ENCODE assay signal across 28 cellular contexts in genomic region chr13:66364346-66364745, GRCh38.
"Had no signal": no experiment of that assay in that cellular context is flagged by ENCODE, and none has a peak within 500 bp of the region (broad histone marks: within the 10 kb centered on the region; RNA-seq: fewer than 3 reads in every experiment).

No MANE protein-coding gene starts in this region.

- H3K4me1 ChIP-seq: ascending aorta had no signal

- H3K4me3 ChIP-seq: ascending aorta, cardiac muscle cell had no signal

- H3K27me3 ChIP-seq: ascending aorta, cardiac muscle cell had no signal

- H3K9me3 ChIP-seq: ascending aorta had no signal

- ATAC-seq: activated CD8-positive, alpha-beta memory T cell treated with anti-CD3 and anti-CD28 coated beads, Interleukin-2, amount 10 ng/mL, durations not matched to agents 7 days and 5 days; activated CD8-positive, alpha-beta T cell treated with anti-CD3 and anti-CD28 coated beads, Interleukin-2, amount 10 ng/mL, durations not matched to agents 7 days and 5 days; activated naive CD8-positive, alpha-beta T cell treated with anti-CD3 and anti-CD28 coated beads, Interleukin-2, amount 50 U/mL, for 24 hours; T-cell; T-helper 17 cell had no signal

- H3K27ac ChIP-seq: ascending aorta, cardiac muscle cell, VCaP had no signal

- DNase-seq: activated B cell treated with CpG ODN at 0.5 μM for 24 hours; activated CD4-positive, alpha-beta memory T cell treated with anti-CD3 and anti-CD28 coated beads for 36 hours; activated CD4-positive, alpha-beta T cell treated with anti-CD3 and anti-CD28 coated beads for 4 hours; activated CD4-positive, alpha-beta T cell treated with anti-CD3 and anti-CD28 coated beads, Interleukin-2, amount 10 ng/mL, durations not matched to agents 24 days and 14 days; activated CD4-positive, alpha-beta T cell treated with anti-CD3 and anti-CD28 coated beads, Interleukin-2, amount 50 U/mL, for 1 hour; activated CD4-positive, alpha-beta T cell treated with anti-CD3 and anti-CD28 coated beads, Interleukin-2, amount 50 U/mL, for 4 hours; activated CD4-positive, CD25-positive, alpha-beta regulatory T cell treated with anti-CD3 and anti-CD28 coated beads, Interleukin-2, amount 50 U/mL, for 72 hours; activated CD8-positive, alpha-beta memory T cell treated with anti-CD3 and anti-CD28 coated beads for 24 hours; activated CD8-positive, alpha-beta memory T cell treated with anti-CD3 and anti-CD28 coated beads, Interleukin-2, amount 10 ng/mL, durations not matched to agents 7 days and 5 days; activated CD8-positive, alpha-beta memory T cell treated with anti-CD3 and anti-CD28 coated beads, Interleukin-2, amount 50 U/mL, for 48 hours; activated CD8-positive, alpha-beta T cell treated with anti-CD3 and anti-CD28 coated beads, Interleukin-2, amount 10 ng/mL, durations not matched to agents 7 days and 5 days; activated effector memory CD4-positive, alpha-beta T cell treated with Interleukin-2 at 50 U/mL for 16 hours; activated gamma-delta T cell; activated naive CD4-positive, alpha-beta T cell treated with anti-CD3 and anti-CD28 coated beads, Interleukin-2, amount 10 ng/mL, durations not matched to agents 7 days and 5 days; activated naive CD4-positive, alpha-beta T cell treated with Interleukin-2 at 50 U/mL for 16 hours; activated naive CD8-positive, alpha-beta T cell treated with anti-CD3 and anti-CD28 coated beads, Interleukin-2, amount 10 ng/mL, durations not matched to agents 7 days and 5 days; activated naive CD8-positive, alpha-beta T cell treated with anti-CD3 and anti-CD28 coated beads, Interleukin-2, amount 50 U/mL, for 24 hours; activated T-cell treated with anti-CD3 and anti-CD28 coated beads, Interleukin-2, amount 50 U/mL, for 24 hours; activated T-cell treated with anti-CD3 and anti-CD28 coated beads, Interleukin-2, amount 50 U/mL, for 48 hours; amygdala; cerebellar nuclear complex; T-cell; T-helper 17 cell had no signal

- H3K36me3 ChIP-seq: ascending aorta, cardiac muscle cell had no signal

- FAIRE-seq: bronchial epithelial cell, TTC549 had no signal
